Comparison of ENCODE assay signal across 29 cellular contexts in the genomic region with DNA sequence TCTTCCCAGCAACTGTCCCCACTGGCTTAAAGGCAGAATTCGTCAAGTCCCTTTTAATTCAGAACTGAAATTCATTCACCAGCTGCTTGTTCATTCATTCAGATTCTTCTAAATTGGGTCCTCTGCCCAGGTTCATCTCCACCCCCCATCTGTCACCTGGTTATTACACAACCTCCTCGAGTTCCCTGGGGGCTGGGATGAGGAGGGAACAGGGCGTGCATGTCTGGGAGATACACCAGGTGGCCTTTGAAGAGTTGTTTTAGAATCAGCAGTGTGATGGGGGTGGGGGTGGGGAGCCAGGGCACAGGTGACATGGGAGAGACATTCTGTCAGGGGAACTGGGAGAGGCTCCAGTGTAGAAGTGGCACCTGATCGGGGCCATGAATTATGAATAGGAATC. TPM values are rescaled to one million over a fixed set of nuclear protein-coding genes. Genes with fewer than 3 reads are reported as not detected.
DNase-seq lines count a peak whose midpoint lies in the region; ATAC-seq and TF ChIP-seq lines count a peak whose summit lies in the region.
"Had no signal": no experiment of that assay in that cellular context is flagged by ENCODE, and none has a peak within 500 bp of the region (broad histone marks: within the 10 kb centered on the region; RNA-seq: fewer than 3 reads in every experiment).

No MANE protein-coding gene starts in this region.

- no peaks in the 10 kb centered on the region for H4K20me1 ChIP-seq in H9 (ENCODE audit: control insufficient read depth, insufficient read depth, insufficient read length)

- H3K79me2 ChIP-seq in H9 (ENCODE audit: insufficient read depth, low read length), result no peaks in the 10 kb centered on the region; the same call in 1 of the 2 replicates

- no peak overlapping the region for H3K18ac ChIP-seq in H9 (ENCODE audit: insufficient read length, low read depth, low read length)

- H3K79me1 ChIP-seq in H9 (ENCODE audit: insufficient read depth, low read depth, low read length, poor library complexity, severe bottlenecking), result no peaks in the 10 kb centered on the region

- no peak overlapping the region for H3K23ac ChIP-seq in H9 (ENCODE audit: insufficient read length, low read depth, low read length)

- no peaks in the 10 kb centered on the region for H3K23me2 ChIP-seq in H9 (ENCODE audit: insufficient read length, low read depth, low read length, poor library complexity, severe bottlenecking)

- no peaks in the 10 kb centered on the region for H3K9me3 Mint-ChIP-seq in H9
- H3K9me3 Mint-ChIP-seq: activated naive CD8-positive, alpha-beta T cell treated with anti-CD3 and anti-CD28 coated beads, Interleukin-2, amount 10 ng/mL, durations not matched to agents 7 days and 5 days; CD4-positive, CD25-positive, alpha-beta regulatory T cell; GM23338; naive B cell had no signal

- H4K91ac ChIP-seq in H9 (ENCODE audit: insufficient read length, low read depth, low read length), result no peak overlapping the region

- no peak overlapping the region for H3K56ac ChIP-seq in H9 (ENCODE audit: insufficient read length, low read depth, low read length)

- no peak for ATAC-seq in GM21717 (IDR thresholded peaks at IDR 0.05; ENCODE audit: unreplicated experiment)
- ATAC-seq in sciatic nerve, result no peak
- ATAC-seq: activated CD8-positive, alpha-beta T cell treated with anti-CD3 and anti-CD28 coated beads, Interleukin-2, amount 10 ng/mL, durations not matched to agents 7 days and 5 days; GM23338; heart right ventricle; K562; left lobe of liver had no signal

- no peak for TF ChIP-seq CTCF in H9 (conservative IDR thresholded peaks at IDR 0.05)

- H3K4me1 Mint-ChIP-seq in H9, result peaks cover 23 to 28% of the 10 kb centered on the region in 2 experiments
- H3K4me1 Mint-ChIP-seq: naive B cell had no signal

- no peak overlapping the region for H3K14ac ChIP-seq in H9 (ENCODE audit: insufficient read depth, low read length)

- H4K8ac ChIP-seq in H9 (replicated peaks; ENCODE audit: insufficient read length, low read depth, low read length), result no peak overlapping the region

- no peak overlapping the region for H2BK12ac ChIP-seq in H9 (ENCODE audit: insufficient read length, low read depth, low read length)

- no peaks in the 10 kb centered on the region for H3K27me3 Mint-ChIP-seq in H9 (ENCODE audit: low read depth)
- H3K27me3 Mint-ChIP-seq: activated naive CD8-positive, alpha-beta T cell treated with anti-CD3 and anti-CD28 coated beads, Interleukin-2, amount 10 ng/mL, durations not matched to agents 7 days and 5 days; CD4-positive, CD25-positive, alpha-beta regulatory T cell had no signal

- H4K5ac ChIP-seq in H9 (ENCODE audit: insufficient read length, low read depth, low read length), result no peak overlapping the region

- H3K4me3 Mint-ChIP-seq in H9, result no peak overlapping the region
- H3K4me3 Mint-ChIP-seq: activated CD8-positive, alpha-beta T cell treated with anti-CD3 and anti-CD28 coated beads, Interleukin-2, amount 10 ng/mL, durations not matched to agents 7 days and 5 days; activated naive CD8-positive, alpha-beta T cell treated with anti-CD3 and anti-CD28 coated beads, Interleukin-2, amount 10 ng/mL, durations not matched to agents 7 days and 5 days; CD4-positive, CD25-positive, alpha-beta regulatory T cell; GM23338; naive B cell had no signal

- no peak overlapping the region for H2BK5ac ChIP-seq in H9 (ENCODE audit: insufficient read length, low read length)

- H2AK5ac ChIP-seq in H9 (ENCODE audit: insufficient read length, low read length), result no peak overlapping the region

- no peak overlapping the region for H3T11ph ChIP-seq in H9 (ENCODE audit: low read length)

- no peak overlapping the region for H3K27ac ChIP-seq in H9 (ENCODE audit: insufficient read length, low read depth, low read length)
- H3K27ac ChIP-seq: Peyer's patch, SJCRH30 had no signal

- H3K27me3 ChIP-seq in H9 (ENCODE audit: insufficient read depth, low read length), result no peaks in the 10 kb centered on the region
- H3K27me3 ChIP-seq: heart right ventricle, MG63, Peyer's patch, SJCRH30 had no signal

- H2BK15ac ChIP-seq in H9 (ENCODE audit: low read depth, low read length), result no peak overlapping the region

- no peak overlapping the region for H2BK20ac ChIP-seq in H9 (ENCODE audit: low read depth, low read length, poor library complexity, severe bottlenecking)

- intact Hi-C loops in sciatic nerve (cut with DNase I), result no loop called here

- H2BK120ac ChIP-seq in H9 (ENCODE audit: low read depth, low read length, poor library complexity, severe bottlenecking), result no peak overlapping the region

- H3K4ac ChIP-seq in H9 (ENCODE audit: low read depth, low read length), result no peak overlapping the region

- H3K4me2 ChIP-seq in H9 (ENCODE audit: insufficient read depth, insufficient read length, low read length), result no peak overlapping the region
- H3K4me2 ChIP-seq: GM23338 had no signal

- no peaks in the 10 kb centered on the region for H3K9me3 ChIP-seq in H9 (ENCODE audit: control insufficient read depth, low read depth, low read length)
- H3K9me3 ChIP-seq: heart right ventricle, MG63, Peyer's patch, SJCRH30 had no signal

- DNase-seq in NCI-H1417 (lab: John Stamatoyannopoulos, UW) (peak; percentile 37 to 83 (median 68)), NCI-H1417 treated with DMSO at 0.1 percent for 48 hours (lab: John Stamatoyannopoulos, UW) (no peak), H9 (no peak), NCI-H2171 treated with DMSO at 0.1 percent for 48 hours (lab: John Stamatoyannopoulos, UW) (peak; percentile 98), cerebellum (ENCODE audit: low spot score) (peak; percentile 30), GF-D8 (lab: John Stamatoyannopoulos, UW) (no peak), sciatic nerve (ENCODE audit: low spot score) (no peak)
- DNase-seq: 8988T; activated CD8-positive, alpha-beta T cell treated with anti-CD3 and anti-CD28 coated beads, Interleukin-2, amount 10 ng/mL, durations not matched to agents 7 days and 5 days; activated effector memory CD4-positive, alpha-beta T cell treated with anti-CD3 and anti-CD28 coated beads, Interleukin-2, amount 50 U/mL, for 16 hours; activated naive CD8-positive, alpha-beta T cell treated with anti-CD3 and anti-CD28 coated beads, Interleukin-2, amount 10 ng/mL, durations not matched to agents 7 days and 5 days; CD4-positive, CD25-positive, alpha-beta regulatory T cell; DMS153; effector CD8-positive, alpha-beta T cell; erythroblast; GDM1; heart right ventricle; MG63; naive B cell; NCI-H1930; nucleus accumbens; Peyer's patch; SJCRH30; substantia nigra; T-helper 1 cell had no signal

- peaks cover 2% of the 10 kb centered on the region; the same call in 1 of the 2 replicates for H3K4me1 ChIP-seq in H9 (ENCODE audit: insufficient read depth, low read length)

- H2AFZ ChIP-seq in H9 (ENCODE audit: low read length), result no peak overlapping the region
- H2AFZ ChIP-seq: GM23338 had no signal

- WGBS in H9 (ENCODE audit: extremely low coverage, insufficient read length, low lambda C conversion rate), result no CpG with 5 or more reads among the region's 4 CpGs

- H3K27ac Mint-ChIP-seq in H9, result peak overlapping the region in 2 of 3 experiments; percentile 48 to 64; a peak in 2 of 7 replicates
- H3K27ac Mint-ChIP-seq: activated CD8-positive, alpha-beta T cell treated with anti-CD3 and anti-CD28 coated beads, Interleukin-2, amount 10 ng/mL, durations not matched to agents 7 days and 5 days; activated naive CD8-positive, alpha-beta T cell treated with anti-CD3 and anti-CD28 coated beads, Interleukin-2, amount 10 ng/mL, durations not matched to agents 7 days and 5 days; naive B cell had no signal

- peaks cover 19 to 52% (median 35%) of the 10 kb centered on the region in 3 experiments for H3K36me3 Mint-ChIP-seq in H9 (ENCODE audit: insufficient read depth in 1 of 3, low read depth in 3 of 3)
- H3K36me3 Mint-ChIP-seq: activated naive CD8-positive, alpha-beta T cell treated with anti-CD3 and anti-CD28 coated beads, Interleukin-2, amount 10 ng/mL, durations not matched to agents 7 days and 5 days; naive B cell had no signal

- H3K9ac ChIP-seq in H9 (ENCODE audit: extremely low read depth, insufficient read length, low read length), result no peak overlapping the region

RNA-seq across cellular contexts. Expression of gene SNX33, which starts 8.2 kb away (rescaled TPM):
- total RNA-seq in H9 (2021) (17.7 and 18.7 TPM in 2 replicates), cerebellum (4.3 TPM), sciatic nerve (33.2 TPM)

RNA-seq across cellular contexts. Expression of gene IMP3, which starts 15.9 kb away (rescaled TPM):
- total RNA-seq in H9 (2021), result 97.9 and 106 TPM in 2 replicates
- total RNA-seq in cerebellum, result 26.3 TPM
- 47.2 TPM for total RNA-seq in sciatic nerve

RNA-seq across cellular contexts. Expression of gene SNUPN, which starts 30.4 kb away (rescaled TPM):
- 29.8 and 32.7 TPM in 2 replicates for total RNA-seq in H9 (2021)
- total RNA-seq in cerebellum, result 16.5 TPM
- total RNA-seq in sciatic nerve, result 23.7 TPM

RNA-seq across cellular contexts. Expression of gene CSPG4, which starts 56.7 kb away (rescaled TPM):
- total RNA-seq in H9 (2021), result 2.0 and 2.1 TPM in 2 replicates
- 9.6 TPM for total RNA-seq in cerebellum
- total RNA-seq in sciatic nerve, result 57.5 TPM
- total RNA-seq: activated CD8-positive, alpha-beta T cell treated with anti-CD3 and anti-CD28 coated beads, Interleukin-2, amount 10 ng/mL, durations not matched to agents 7 days and 5 days; activated naive CD8-positive, alpha-beta T cell treated with anti-CD3 and anti-CD28 coated beads, Interleukin-2, amount 10 ng/mL, durations not matched to agents 7 days and 5 days; CD4-positive, CD25-positive, alpha-beta regulatory T cell had no signal

Comparison
In these comparisons a context has a peak if more than half of its experiments do, and no peak if none do; other contexts are left out.
1. DNase-seq: peak in NCI-H1417 (3 of 3), NCI-H2171 treated with DMSO at 0.1 percent for 48 hours (single experiment) and cerebellum (single experiment); none in NCI-H1417 treated with DMSO at 0.1 percent for 48 hours (single experiment), H9 (single experiment), GF-D8 (single experiment) and sciatic nerve (single experiment).